Comparison of ENCODE assay signal across 11 cellular contexts in the genomic region with DNA sequence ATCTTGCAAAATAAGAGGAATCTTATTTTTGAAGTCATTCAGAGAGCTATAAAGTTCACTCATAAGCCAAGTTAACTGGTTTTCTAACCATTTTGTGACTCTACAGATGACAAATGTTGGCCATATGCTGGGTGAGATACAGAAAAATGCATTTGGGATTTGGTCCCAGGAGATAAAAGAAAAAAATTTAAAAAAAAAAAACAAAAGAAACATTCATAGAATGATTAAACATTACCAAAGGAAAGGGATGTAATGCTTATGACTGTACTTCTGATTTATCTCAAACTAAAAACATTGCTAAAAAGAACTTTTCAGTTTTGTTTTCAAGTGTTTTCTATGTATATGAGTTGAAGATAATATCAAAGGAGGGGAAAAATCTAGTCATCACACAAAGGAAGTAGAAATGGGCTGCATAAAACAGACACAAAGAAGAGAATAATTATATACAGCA. TPM values are rescaled to one million over a fixed set of nuclear protein-coding genes. Genes with fewer than 3 reads are reported as not detected.
DNase-seq lines count a peak whose midpoint lies in the region; ATAC-seq and TF ChIP-seq lines count a peak whose summit lies in the region.
"Had no signal": no experiment of that assay in that cellular context is flagged by ENCODE, and none has a peak within 500 bp of the region (broad histone marks: within the 10 kb centered on the region; RNA-seq: fewer than 3 reads in every experiment).

No MANE protein-coding gene starts in this region.

- no peak overlapping the region for H2BK5ac ChIP-seq in mesendoderm (ENCODE audit: low read length)

- no peak overlapping the region for H2BK15ac ChIP-seq in mesendoderm (replicated peaks; ENCODE audit: low read depth)

- H3K36me3 ChIP-seq in MG63: peaks cover 2% of the 10 kb centered on the region
- peaks cover 5% of the 10 kb centered on the region for H3K36me3 ChIP-seq in mesendoderm (ENCODE audit: control insufficient read depth, insufficient read depth, low read length)

- CTCF ChIA-PET in activated CD8-positive, alpha-beta T cell treated with anti-CD3 and anti-CD28 coated beads for 36 hours (lab: Charles Lee): interaction anchor here (0.9 to 2.1 kb wide), 5 partner anchors 11 to 387 kb away, joined by 3 to 5 read pairs (median 4); no protein-coding TSS in a partner anchor

- H4K8ac ChIP-seq in mesendoderm (ENCODE audit: low read depth, low read length): no peak overlapping the region

- intact Hi-C loops in activated CD8-positive, alpha-beta T cell treated with anti-CD3 and anti-CD28 coated beads for 36 hours (cut with micrococcal nuclease): loop anchor here (5.0 kb wide), 1 partner anchor 64 kb away; no protein-coding TSS in a partner anchor

- no peaks in the 10 kb centered on the region for H3K4me1 ChIP-seq in mesendoderm (ENCODE audit: control insufficient read depth, low read depth, low read length)

- no peaks in the 10 kb centered on the region for H3K27me3 ChIP-seq in MG63
- H3K27me3 ChIP-seq in mesendoderm (ENCODE audit: insufficient read depth, low read length, poor library complexity): no peaks in the 10 kb centered on the region

- H3K9ac ChIP-seq in mesendoderm (ENCODE audit: low read length): no peak overlapping the region

- no peak overlapping the region for H2BK120ac ChIP-seq in mesendoderm (ENCODE audit: low read depth, low read length)

- peaks cover 3% of the 10 kb centered on the region for H3K79me1 ChIP-seq in mesendoderm (ENCODE audit: low read length)

- H3K4me2 ChIP-seq in mesendoderm (ENCODE audit: low read length): no peak overlapping the region

- H3K9me3 ChIP-seq in MG63: no peaks in the 10 kb centered on the region
- H3K9me3 ChIP-seq: Caco-2 had no signal

- no peak overlapping the region for H3K4ac ChIP-seq in mesendoderm (ENCODE audit: low read depth, low read length)

- peaks cover 3% of the 10 kb centered on the region for H3K9me3 Mint-ChIP-seq in activated naive CD4-positive, alpha-beta T cell treated with anti-CD3 and anti-CD28 coated beads, Interleukin-2, amount 50 U/mL, for 24 hours
- H3K9me3 Mint-ChIP-seq in activated CD8-positive, alpha-beta T cell treated with anti-CD3 and anti-CD28 coated beads for 36 hours: peaks cover 4% of the 10 kb centered on the region

- ATAC-seq in HG02938 (IDR thresholded peaks at IDR 0.05; ENCODE audit: unreplicated experiment): peak; percentile 44
- ATAC-seq in activated CD8-positive, alpha-beta T cell treated with anti-CD3 and anti-CD28 coated beads for 36 hours: peak; percentile 80

- POLR2A ChIA-PET in activated CD8-positive, alpha-beta T cell treated with anti-CD3 and anti-CD28 coated beads for 36 hours (lab: Charles Lee): interaction anchor here (0.7 to 1.7 kb wide), 9 partner anchors 10 to 424 kb away, joined by 3 to 8 read pairs (median 3); no protein-coding TSS in a partner anchor

- H3K4me3 Mint-ChIP-seq in activated naive CD4-positive, alpha-beta T cell treated with anti-CD3 and anti-CD28 coated beads, Interleukin-2, amount 50 U/mL, for 24 hours: peak overlapping the region; percentile 58
- H3K4me3 Mint-ChIP-seq in activated CD8-positive, alpha-beta T cell treated with anti-CD3 and anti-CD28 coated beads for 36 hours: peak overlapping the region; percentile 42

- no peak for TF ChIP-seq CTCF in activated CD8-positive, alpha-beta T cell treated with anti-CD3 and anti-CD28 coated beads for 36 hours (IDR thresholded peaks at IDR 0.05)

- no peak overlapping the region for H3K4me3 ChIP-seq in MG63
- no peak overlapping the region for H3K4me3 ChIP-seq in mesendoderm (ENCODE audit: low read length)

- no peak overlapping the region for H4K5ac ChIP-seq in mesendoderm (ENCODE audit: low read length)

- no peak overlapping the region for H2AK5ac ChIP-seq in mesendoderm (ENCODE audit: low read length)

- no peak for DNase-seq in activated naive CD4-positive, alpha-beta T cell treated with Interleukin-2 at 50 U/mL for 16 hours
- no peak for DNase-seq in activated CD8-positive, alpha-beta T cell treated with anti-CD3 and anti-CD28 coated beads for 36 hours
- DNase-seq in stromal cell of bone marrow (ENCODE audit: low read depth) (peak; percentile 8), MG63 (no peak), mesendoderm (no peak), middle frontal gyrus (ENCODE audit: extremely low spot score, low spot score) (no peak)
- DNase-seq: Caco-2, NCI-H69, substantia nigra had no signal

- H3K27ac Mint-ChIP-seq in activated naive CD4-positive, alpha-beta T cell treated with anti-CD3 and anti-CD28 coated beads, Interleukin-2, amount 50 U/mL, for 24 hours: peak overlapping the region; percentile 97
- peak overlapping the region; percentile 86 for H3K27ac Mint-ChIP-seq in activated CD8-positive, alpha-beta T cell treated with anti-CD3 and anti-CD28 coated beads for 36 hours

- H3K36me3 Mint-ChIP-seq in activated naive CD4-positive, alpha-beta T cell treated with anti-CD3 and anti-CD28 coated beads, Interleukin-2, amount 50 U/mL, for 24 hours: peaks cover 40% of the 10 kb centered on the region
- H3K36me3 Mint-ChIP-seq in activated CD8-positive, alpha-beta T cell treated with anti-CD3 and anti-CD28 coated beads for 36 hours (ENCODE audit: low read depth): peaks cover 60% of the 10 kb centered on the region

- H3K56ac ChIP-seq in mesendoderm (ENCODE audit: low read length): no peak overlapping the region

- H3K27me3 Mint-ChIP-seq in activated naive CD4-positive, alpha-beta T cell treated with anti-CD3 and anti-CD28 coated beads, Interleukin-2, amount 50 U/mL, for 24 hours: no peaks in the 10 kb centered on the region
- no peaks in the 10 kb centered on the region for H3K27me3 Mint-ChIP-seq in activated CD8-positive, alpha-beta T cell treated with anti-CD3 and anti-CD28 coated beads for 36 hours

- H3K4me1 Mint-ChIP-seq in activated naive CD4-positive, alpha-beta T cell treated with anti-CD3 and anti-CD28 coated beads, Interleukin-2, amount 50 U/mL, for 24 hours: peaks cover 79% of the 10 kb centered on the region
- H3K4me1 Mint-ChIP-seq in activated CD8-positive, alpha-beta T cell treated with anti-CD3 and anti-CD28 coated beads for 36 hours (ENCODE audit: low read depth): peaks cover 56% of the 10 kb centered on the region

- no peaks in the 10 kb centered on the region for H3K79me2 ChIP-seq in mesendoderm (ENCODE audit: control insufficient read depth, insufficient read depth, low read length)

- H3K18ac ChIP-seq in mesendoderm (ENCODE audit: low read length): no peak overlapping the region

- H3K27ac ChIP-seq in mesendoderm (ENCODE audit: low read depth, low read length): no peak overlapping the region

- H3K23ac ChIP-seq in mesendoderm (ENCODE audit: low read length): no peak overlapping the region

RNA-seq across cellular contexts. Expression of gene PELI1, which starts 43.1 kb away (rescaled TPM):
- total RNA-seq in activated CD8-positive, alpha-beta T cell treated with anti-CD3 and anti-CD28 coated beads for 36 hours: 10 to 100 TPM; 29.8 to 39.2 TPM
- 0.76 and 1.7 TPM in 2 replicates for total RNA-seq in MG63 (2014; rRNA removed; shearing (Covaris generic); ENCODE audit: low replicate concordance)
- 44.0 TPM for polyA plus RNA-seq in mesendoderm (2013, experiment 1 of 2)
- polyA plus RNA-seq in mesendoderm (2013, experiment 2 of 2): 41.3 TPM

Comparison
In these comparisons a context has a peak if more than half of its experiments do, and no peak if none do; other contexts are left out.
1. RNA of gene PELI1, which starts 43.1 kb away (total RNA-seq): 29.8 to 39.2 TPM in activated CD8-positive, alpha-beta T cell treated with anti-CD3 and anti-CD28 coated beads for 36 hours; 0.76 to 1.7 TPM in MG63; every median in the first group is over 10 times any median in the second.